ENCODE assay signal across 24 cellular contexts in genomic region chr2:74168739-74169138, GRCh38. TPM values are rescaled to one million over a fixed set of nuclear protein-coding genes. Genes with fewer than 3 reads are reported as not detected.
A peak's percentile ranks its signal among the peaks of the same experiment; 100 is the strongest.
DNase-seq lines count a peak whose midpoint lies in the region; ATAC-seq and TF ChIP-seq lines count a peak whose summit lies in the region.
"Had no signal": no experiment of that assay in that cellular context is flagged by ENCODE, and none has a peak within 500 bp of the region (broad histone marks: within the 10 kb centered on the region; RNA-seq: fewer than 3 reads in every experiment).

No MANE protein-coding gene starts in this region.

- peaks cover 0 to 3% of the 10 kb centered on the region in 2 donors for H3K4me1 ChIP-seq in right atrium auricular region
- no peaks in the 10 kb centered on the region for H3K4me1 ChIP-seq in effector memory CD4-positive, alpha-beta T cell (ENCODE audit: control insufficient read depth, insufficient read depth, low read length, poor library complexity, severe bottlenecking)
- H3K4me1 ChIP-seq: body of pancreas, pancreas had no signal

- POLR2A ChIA-PET in activated B cell treated with CpG ODN at 0.5 μM for 24 hours (lab: Charles Lee), result interaction anchor here (0.5 to 5.2 kb wide), 7 partner anchors 9 to 283 kb away, joined by 3 to 36 read pairs (median 9); partner anchors contain the start of genes MOB1A and MTHFD2

- peaks cover 35% of the 10 kb centered on the region for H3K36me3 Mint-ChIP-seq in activated T-cell treated with anti-CD3 and anti-CD28 coated beads, Interleukin-2, amount 50 U/mL, for 4 hours (ENCODE audit: insufficient read depth)
- H3K36me3 Mint-ChIP-seq in activated B cell treated with CpG ODN at 0.5 μM for 24 hours (ENCODE audit: low read depth), result peaks cover 70% of the 10 kb centered on the region
- H3K36me3 Mint-ChIP-seq in stimulated activated memory B cell treated with anti-CD40 and anti-IgM and Interleukin-4, amounts not matched to agents 10 μg/mL and 1 μg/mL and 100 μg/mL, for 72 hours, result peaks cover 60% of the 10 kb centered on the region

- H3K4me1 Mint-ChIP-seq in activated T-cell treated with anti-CD3 and anti-CD28 coated beads, Interleukin-2, amount 50 U/mL, for 4 hours (ENCODE audit: low read depth), result peaks cover 20% of the 10 kb centered on the region
- peaks cover 23% of the 10 kb centered on the region for H3K4me1 Mint-ChIP-seq in activated B cell treated with CpG ODN at 0.5 μM for 24 hours
- peaks cover 41% of the 10 kb centered on the region for H3K4me1 Mint-ChIP-seq in stimulated activated memory B cell treated with anti-CD40 and anti-IgM and Interleukin-4, amounts not matched to agents 10 μg/mL and 1 μg/mL and 100 μg/mL, for 72 hours

- H3K27me3 ChIP-seq in right atrium auricular region, result no peaks in the 10 kb centered on the region
- no peaks in the 10 kb centered on the region for H3K27me3 ChIP-seq in effector memory CD4-positive, alpha-beta T cell (replicated peaks; ENCODE audit: control insufficient read depth, insufficient read depth, low read length, poor library complexity, severe bottlenecking)
- H3K27me3 ChIP-seq: BLaER1 treated with 17β-estradiol and CSF1 and Interleukin-3, amounts not matched to agents 10 nM and 100 nM; body of pancreas; heart left ventricle; pancreas; vagina had no signal

- CTCF ChIA-PET in activated B cell treated with CpG ODN at 0.5 μM for 24 hours (lab: Charles Lee), result interaction anchor here (1.0 kb wide), 1 partner anchor 29 kb away, joined by 3 read pairs; no protein-coding TSS in a partner anchor

- H3K36me3 ChIP-seq in right atrium auricular region, result peaks cover 74% of the 10 kb centered on the region
- H3K36me3 ChIP-seq in effector memory CD4-positive, alpha-beta T cell (ENCODE audit: control insufficient read depth, insufficient read depth, low read length), result peaks cover 67% of the 10 kb centered on the region

- DNase-seq in activated T-cell treated with anti-CD3 and anti-CD28 coated beads, Interleukin-2, amount 50 U/mL, for 4 hours, result no peak
- DNase-seq in activated T-cell treated with anti-CD3 and anti-CD28 coated beads for 4 hours (no peak), GM20000 (ENCODE audit: low spot score) (peak; percentile 42), activated B cell treated with CpG ODN at 0.5 μM for 24 hours (no peak), right atrium auricular region (ENCODE audit: low spot score) (no peak)
- no peak for DNase-seq in effector memory CD4-positive, alpha-beta T cell
- DNase-seq in stimulated activated naive CD4-positive, alpha-beta T cell (lab: John Stamatoyannopoulos, UW), result no peak
- DNase-seq: body of pancreas; heart left ventricle; left colon; naive thymus-derived CD4-positive, alpha-beta T cell; NCI-H1417 treated with DMSO at 0.1 percent for 48 hours; NCI-H2107; NCI-H446 treated with DMSO at 0.1 percent for 48 hours; pancreas; SIG-M5; stimulated activated CD4-positive, alpha-beta T cell treated with anti-CD3 and anti-CD28 coated beads, Interleukin-15, amount 100 ng/mL, for 24 hours; stimulated activated CD8-positive, alpha-beta memory T cell treated with anti-CD3 and anti-CD28 coated beads, Interleukin-4, amount 100 ng/mL, for 48 hours had no signal

- H3K27ac Mint-ChIP-seq in activated B cell treated with CpG ODN at 0.5 μM for 24 hours, result peak overlapping the region; percentile 48
- H3K27ac Mint-ChIP-seq in stimulated activated memory B cell treated with anti-CD40 and anti-IgM and Interleukin-4, amounts not matched to agents 10 μg/mL and 1 μg/mL and 100 μg/mL, for 72 hours, result peak overlapping the region; percentile 73

- peak; percentile 37 to 54 for ATAC-seq in activated T-cell treated with anti-CD3 and anti-CD28 coated beads, Interleukin-2, amount 50 U/mL, for 4 hours
- ATAC-seq in activated B cell treated with CpG ODN at 0.5 μM for 24 hours (ENCODE audit: low read depth), result no peak
- ATAC-seq in stimulated activated memory B cell treated with anti-CD40 and anti-IgM and Interleukin-4, amounts not matched to agents 10 μg/mL and 1 μg/mL and 100 μg/mL, for 72 hours, result peak; percentile 89
- ATAC-seq: body of pancreas; heart left ventricle; left colon; naive thymus-derived CD4-positive, alpha-beta T cell; pancreas; sciatic nerve had no signal

- TF ChIP-seq CTCF in GM20000 (IDR thresholded peaks at IDR 0.05; ENCODE audit: extremely low read depth, missing control alignments) (no peak), activated B cell treated with CpG ODN at 0.5 μM for 24 hours (IDR thresholded peaks at IDR 0.05) (no peak), right atrium auricular region (IDR thresholded peaks at IDR 0.05) (no peak)

- H3K4me3 ChIP-seq in right atrium auricular region, result no peak overlapping the region
- H3K4me3 ChIP-seq in effector memory CD4-positive, alpha-beta T cell (ENCODE audit: insufficient read depth, low read depth, low read length, poor library complexity, severe bottlenecking), result no peak overlapping the region
- H3K4me3 ChIP-seq: BLaER1 treated with 17β-estradiol and CSF1 and Interleukin-3, amounts not matched to agents 10 nM and 100 nM; body of pancreas; heart left ventricle; pancreas; thoracic aorta; vagina had no signal

- intact Hi-C loops in activated B cell treated with CpG ODN at 0.5 μM for 24 hours (cut with micrococcal nuclease), result no loop called here

- no peak overlapping the region for H3K27ac ChIP-seq in right atrium auricular region
- H3K27ac ChIP-seq in effector memory CD4-positive, alpha-beta T cell (ENCODE audit: insufficient read depth, low read length, poor library complexity, severe bottlenecking), result no peak overlapping the region
- H3K27ac ChIP-seq: BLaER1 treated with 17β-estradiol and CSF1 and Interleukin-3, amounts not matched to agents 10 nM and 100 nM; body of pancreas; epithelial cell of prostate; heart left ventricle; pancreas; thoracic aorta; vagina had no signal

- no peaks in the 10 kb centered on the region for H3K27me3 Mint-ChIP-seq in activated T-cell treated with anti-CD3 and anti-CD28 coated beads, Interleukin-2, amount 50 U/mL, for 4 hours (ENCODE audit: low read depth)
- no peaks in the 10 kb centered on the region for H3K27me3 Mint-ChIP-seq in activated B cell treated with CpG ODN at 0.5 μM for 24 hours
- no peaks in the 10 kb centered on the region for H3K27me3 Mint-ChIP-seq in stimulated activated memory B cell treated with anti-CD40 and anti-IgM and Interleukin-4, amounts not matched to agents 10 μg/mL and 1 μg/mL and 100 μg/mL, for 72 hours
- H3K27me3 Mint-ChIP-seq: naive thymus-derived CD4-positive, alpha-beta T cell had no signal

- H3K4me3 Mint-ChIP-seq in activated T-cell treated with anti-CD3 and anti-CD28 coated beads, Interleukin-2, amount 50 U/mL, for 4 hours, result no peak overlapping the region
- H3K4me3 Mint-ChIP-seq in activated B cell treated with CpG ODN at 0.5 μM for 24 hours, result no peak overlapping the region
- H3K4me3 Mint-ChIP-seq in stimulated activated memory B cell treated with anti-CD40 and anti-IgM and Interleukin-4, amounts not matched to agents 10 μg/mL and 1 μg/mL and 100 μg/mL, for 72 hours, result no peak overlapping the region
- H3K4me3 Mint-ChIP-seq: naive thymus-derived CD4-positive, alpha-beta T cell had no signal

- H3K9me3 Mint-ChIP-seq in activated T-cell treated with anti-CD3 and anti-CD28 coated beads, Interleukin-2, amount 50 U/mL, for 4 hours, result peaks cover 6% of the 10 kb centered on the region
- peaks cover 4% of the 10 kb centered on the region for H3K9me3 Mint-ChIP-seq in activated B cell treated with CpG ODN at 0.5 μM for 24 hours
- peaks cover 3% of the 10 kb centered on the region for H3K9me3 Mint-ChIP-seq in stimulated activated memory B cell treated with anti-CD40 and anti-IgM and Interleukin-4, amounts not matched to agents 10 μg/mL and 1 μg/mL and 100 μg/mL, for 72 hours

- H3K9me3 ChIP-seq in right atrium auricular region, result peaks cover 0 to 4% of the 10 kb centered on the region in 2 donors
- no peaks in the 10 kb centered on the region for H3K9me3 ChIP-seq in effector memory CD4-positive, alpha-beta T cell (ENCODE audit: control insufficient read depth, low read length)
- H3K9me3 ChIP-seq: body of pancreas, pancreas, thoracic aorta, vagina had no signal

RNA-seq across cellular contexts. Expression of gene MOB1A, which starts 9.9 kb away (rescaled TPM):
- 100 to 1,000 TPM; 171 to 175 (median 173) TPM for total RNA-seq in activated T-cell treated with anti-CD3 and anti-CD28 coated beads, Interleukin-2, amount 50 U/mL, for 4 hours
- total RNA-seq in activated B cell treated with CpG ODN at 0.5 μM for 24 hours (314 and 318 TPM in 2 replicates), right atrium auricular region (10 to 100 TPM; 47.8 TPM)

RNA-seq across cellular contexts. Expression of gene BOLA3, which starts 21.0 kb away (rescaled TPM):
- total RNA-seq in activated T-cell treated with anti-CD3 and anti-CD28 coated beads, Interleukin-2, amount 50 U/mL, for 4 hours, result 100 to 1,000 TPM; 103 to 110 (median 109) TPM
- 18.8 and 19.1 TPM in 2 replicates for total RNA-seq in activated B cell treated with CpG ODN at 0.5 μM for 24 hours
- total RNA-seq in right atrium auricular region, result 100 to 1,000 TPM in 1 of 2 donors, 10 to 100 TPM in 1; 60.4 to 174 TPM

RNA-seq across cellular contexts. Expression of gene MTHFD2, which starts 29.7 kb away (rescaled TPM):
- 100 to 1,000 TPM; 408 to 545 (median 430) TPM for total RNA-seq in activated T-cell treated with anti-CD3 and anti-CD28 coated beads, Interleukin-2, amount 50 U/mL, for 4 hours
- total RNA-seq in activated B cell treated with CpG ODN at 0.5 μM for 24 hours (135 and 150 TPM in 2 replicates), right atrium auricular region (10 to 100 TPM; 12.9 to 15.8 TPM)
